Comparison of ENCODE assay signal across 16 cellular contexts in the genomic region with DNA sequence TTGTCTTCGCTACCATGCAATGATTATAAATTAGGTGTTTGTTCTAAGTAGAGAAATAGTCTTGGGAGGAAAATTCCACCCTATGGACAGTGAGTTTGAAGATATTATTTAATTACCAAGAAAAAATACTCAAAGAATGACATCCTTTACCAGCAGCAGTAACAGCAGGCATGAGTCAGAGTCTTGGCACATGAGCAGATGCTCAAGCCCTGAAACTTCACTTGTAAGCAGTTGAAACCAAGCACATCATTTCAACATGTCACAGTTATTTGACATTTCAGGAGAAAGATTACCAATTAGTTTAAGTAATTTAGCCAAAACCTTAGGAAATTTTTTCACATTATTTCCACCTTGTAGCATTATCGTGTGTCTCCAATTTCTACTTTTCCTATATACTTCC.
A peak's percentile ranks its signal among the peaks of the same experiment; 100 is the strongest.
DNase-seq lines count a peak whose midpoint lies in the region; ATAC-seq and TF ChIP-seq lines count a peak whose summit lies in the region.
"Had no signal": no experiment of that assay in that cellular context is flagged by ENCODE, and none has a peak within 500 bp of the region (broad histone marks: within the 10 kb centered on the region; RNA-seq: fewer than 3 reads in every experiment).

No MANE protein-coding gene starts in this region.

- H3K4me1 ChIP-seq in OCI-LY7 (ENCODE audit: insufficient read depth, low read length, poor library complexity, severe bottlenecking) = no peaks in the 10 kb centered on the region
- H3K4me1 ChIP-seq: spleen, suprapubic skin had no signal

- H2AFZ ChIP-seq in OCI-LY7 (ENCODE audit: low read length) = no peak overlapping the region

- no peaks in the 10 kb centered on the region for H3K9me3 Mint-ChIP-seq in activated CD8-positive, alpha-beta T cell treated with anti-CD3 and anti-CD28 coated beads for 36 hours

- H3K36me3 ChIP-seq in OCI-LY7 (ENCODE audit: insufficient read depth, low read length) = no peaks in the 10 kb centered on the region
- H3K36me3 ChIP-seq: spleen, suprapubic skin had no signal

- DNase-seq in HCEC 1CT = peak; percentile 62
- peak; percentile 63 for DNase-seq in fibroblast of mammary gland (ENCODE audit: low read depth)
- peak; percentile 29 for DNase-seq in smooth muscle cell of the brain vasculature (ENCODE audit: low read depth, low spot score)
- no peak for DNase-seq in OCI-LY7 (ENCODE audit: low spot score)
- no peak for DNase-seq in Right ventricle myocardium superior
- DNase-seq in activated CD8-positive, alpha-beta T cell treated with anti-CD3 and anti-CD28 coated beads for 36 hours = no peak
- DNase-seq: activated CD4-positive, alpha-beta T cell treated with anti-CD3 and anti-CD28 coated beads for 4 hours; activated T-cell treated with anti-CD3 and anti-CD28 coated beads, Interleukin-2, amount 50 U/mL, for 48 hours; aorta; effector memory CD8-positive, alpha-beta T cell; OCI-M1; spleen; T-helper 1 cell had no signal

- no peaks in the 10 kb centered on the region for H3K36me3 Mint-ChIP-seq in activated CD8-positive, alpha-beta T cell treated with anti-CD3 and anti-CD28 coated beads for 36 hours (ENCODE audit: low read depth)

- no peak overlapping the region for H3K27ac ChIP-seq in OCI-LY7 (ENCODE audit: low read depth, low read length, poor library complexity, severe bottlenecking)
- H3K27ac ChIP-seq: spleen, suprapubic skin had no signal

- H3K27me3 Mint-ChIP-seq in activated CD8-positive, alpha-beta T cell treated with anti-CD3 and anti-CD28 coated beads for 36 hours = peaks cover 1% of the 10 kb centered on the region
- H3K27me3 Mint-ChIP-seq: effector memory CD8-positive, alpha-beta T cell had no signal

- no peak overlapping the region for H3K27ac Mint-ChIP-seq in activated CD8-positive, alpha-beta T cell treated with anti-CD3 and anti-CD28 coated beads for 36 hours
- H3K27ac Mint-ChIP-seq: effector memory CD8-positive, alpha-beta T cell had no signal

- no peak overlapping the region for H3K4me3 ChIP-seq in fibroblast of mammary gland (ENCODE audit: control insufficient read depth, low read depth, low read length)
- H3K4me3 ChIP-seq in OCI-LY7 (ENCODE audit: low read depth, low read length, poor library complexity, severe bottlenecking) = no peak overlapping the region
- H3K4me3 ChIP-seq: spleen, suprapubic skin had no signal

- ATAC-seq in SK-N-SH treated with all-trans-retinoic acid at 6 μM for 48 hours (peak; percentile 97), HG03469 (IDR thresholded peaks at IDR 0.05; ENCODE audit: unreplicated experiment) (no peak), Right ventricle myocardium superior (ENCODE audit: poor library complexity) (no peak)
- no peak for ATAC-seq in activated CD8-positive, alpha-beta T cell treated with anti-CD3 and anti-CD28 coated beads for 36 hours
- ATAC-seq: effector memory CD8-positive, alpha-beta T cell had no signal

- H4K20me1 ChIP-seq in OCI-LY7 (ENCODE audit: insufficient read depth, low read length) = no peaks in the 10 kb centered on the region

- no peaks in the 10 kb centered on the region for H3K9me3 ChIP-seq in OCI-LY7 (ENCODE audit: low read length)
- H3K9me3 ChIP-seq: spleen, suprapubic skin had no signal

- no TSS peak for BruUV-seq in OCI-LY7 (replicated peaks; lab: Mats Ljungman, UMichigan)

- CTCF ChIA-PET in OCI-LY7 (lab: Charles Lee; ENCODE audit: unreplicated experiment) = no interaction called here
- CTCF ChIA-PET in activated CD8-positive, alpha-beta T cell treated with anti-CD3 and anti-CD28 coated beads for 36 hours (lab: Charles Lee) = no interaction called here

- no peaks in the 10 kb centered on the region for H3K9me2 ChIP-seq in OCI-LY7 (ENCODE audit: insufficient read depth, low read length)

- intact Hi-C loops in OCI-LY7 (cut with micrococcal nuclease; ENCODE audit: unreplicated experiment) (no loop called here), Right ventricle myocardium superior (cut with DNase I) (no loop called here)
- intact Hi-C loops in activated CD8-positive, alpha-beta T cell treated with anti-CD3 and anti-CD28 coated beads for 36 hours (cut with micrococcal nuclease) = no loop called here

- TF ChIP-seq CTCF in fibroblast of mammary gland (conservative IDR thresholded peaks at IDR 0.05; ENCODE audit: control insufficient read depth, insufficient read depth, low read depth, low read length) (no peak), OCI-LY7 (conservative IDR thresholded peaks at IDR 0.05; ENCODE audit: low read length) (no peak)
- TF ChIP-seq CTCF in activated CD8-positive, alpha-beta T cell treated with anti-CD3 and anti-CD28 coated beads for 36 hours (IDR thresholded peaks at IDR 0.05) = no peak

- POLR2A ChIA-PET in OCI-LY7 (lab: Charles Lee) = interaction anchor here (0.6 kb wide), 1 partner anchor 540 kb away, joined by 3 read pairs; no protein-coding TSS in a partner anchor
- POLR2A ChIA-PET in activated CD8-positive, alpha-beta T cell treated with anti-CD3 and anti-CD28 coated beads for 36 hours (lab: Charles Lee) = no interaction called here

- no peaks in the 10 kb centered on the region for H3K79me2 ChIP-seq in OCI-LY7 (ENCODE audit: insufficient read depth, low read depth, low read length)

- no peak overlapping the region for H3K4me3 Mint-ChIP-seq in activated CD8-positive, alpha-beta T cell treated with anti-CD3 and anti-CD28 coated beads for 36 hours
- H3K4me3 Mint-ChIP-seq: effector memory CD8-positive, alpha-beta T cell had no signal

- H3K4me1 Mint-ChIP-seq in activated CD8-positive, alpha-beta T cell treated with anti-CD3 and anti-CD28 coated beads for 36 hours (ENCODE audit: low read depth) = no peaks in the 10 kb centered on the region

- no peak overlapping the region for H3K4me2 ChIP-seq in OCI-LY7 (ENCODE audit: low read length)

TF ChIP-seq in SK-N-SH treated with all-trans-retinoic acid at 6 μM for 48 hours, 23 proteins besides CTCF, POLR2A, EP300 and RAD21:
- TF ChIP-seq TOX (CRISPR knock-in tag; IDR thresholded peaks at IDR 0.05; ENCODE audit: borderline replicate concordance) = no peak
- peak; percentile 63 for TF ChIP-seq ISL1 (CRISPR knock-in tag; IDR thresholded peaks at IDR 0.05)

Comparison
In these comparisons a context has a peak if more than half of its experiments do, and no peak if none do; other contexts are left out.
1. DNase-seq: peak in HCEC 1CT (single experiment), fibroblast of mammary gland (single experiment) and smooth muscle cell of the brain vasculature (single experiment); none in OCI-LY7 (single experiment), Right ventricle myocardium superior (single experiment) and activated CD8-positive, alpha-beta T cell treated with anti-CD3 and anti-CD28 coated beads for 36 hours (single experiment).